Comparison of ENCODE assay signal across 8 cellular contexts in the genomic region with DNA sequence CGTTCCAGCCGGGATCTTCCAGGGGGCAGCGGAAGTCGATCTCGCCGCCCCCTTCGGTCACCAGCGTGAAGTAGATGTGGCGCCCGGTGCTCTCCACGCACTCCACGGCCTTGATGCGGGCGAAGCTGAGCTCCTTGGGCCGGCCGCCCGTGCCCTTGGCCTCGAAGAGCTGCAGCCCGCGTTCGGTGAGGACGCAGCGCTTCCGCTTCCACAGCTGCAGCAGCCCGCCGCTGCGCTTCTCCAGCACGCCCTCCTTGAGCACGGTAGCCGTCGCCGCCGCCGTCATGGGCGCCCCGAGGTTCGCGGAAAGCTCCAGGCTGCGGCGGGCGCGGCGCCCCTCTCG. TPM values are rescaled to one million over a fixed set of nuclear protein-coding genes. Genes with fewer than 3 reads are reported as not detected.
DNase-seq lines count a peak whose midpoint lies in the region; ATAC-seq, FAIRE-seq and TF ChIP-seq lines count a peak whose summit lies in the region.

No MANE protein-coding gene starts in this region.

- ATAC-seq in HCT116 (peak; percentile 44), lower lobe of right lung (peak in 1 of 2 donors; percentile 46)

- no peak for FAIRE-seq in GM19239 (lab: Jason Lieb, UNC)

- no peak for TF ChIP-seq CTCF in HCT116 (IDR thresholded peaks at IDR 0.05 in 2 of 3, conservative IDR thresholded peaks at IDR 0.05 in 1 of 3; ENCODE audit: borderline replicate concordance in 1 of 3, insufficient read depth in 1 of 3, low read depth in 2 of 3, low read length in 2 of 3)
- TF ChIP-seq CTCF in coronary artery (IDR thresholded peaks at IDR 0.05): no peak
- peak; percentile 8 for TF ChIP-seq CTCF in lower lobe of right lung (IDR thresholded peaks at IDR 0.05)
- peak in 1 of 4 experiments; percentile 9 for TF ChIP-seq CTCF in uterus (IDR thresholded peaks at IDR 0.05)

- no peaks in the 10 kb centered on the region for H3K9me3 ChIP-seq in HCT116 (ENCODE audit: control insufficient read depth in 1 of 2, insufficient read depth in 1 of 2, low read depth in 1 of 2, low read length in 2 of 2)
- H3K9me3 ChIP-seq in lower lobe of right lung: no peaks in the 10 kb centered on the region
- no peaks in the 10 kb centered on the region for H3K9me3 ChIP-seq in uterus

- no peak for TF ChIP-seq RAD21 in HCT116 (IDR thresholded peaks at IDR 0.05; ENCODE audit: low read depth)

- intact Hi-C loops in HCT116 (cut with micrococcal nuclease): no loop called here
- intact Hi-C loops in lower lobe of right lung (cut with DNase I): no loop called here
- intact Hi-C loops in uterus (cut with DNase I; ENCODE audit: low total_unique reads): no loop called here

- RAD21 ChIA-PET in HCT116 (lab: Charles Lee; ENCODE audit: low non-redundant PET in 1 of 2, low total read pairs in 2 of 2, uncharacterized antibody in 2 of 2, unreplicated experiment in 2 of 2): interaction anchor here (0.9 to 1.0 kb wide), 2 partner anchors 12 to 43 kb away, joined by 3 to 4 read pairs; no protein-coding TSS in a partner anchor

- H3K27ac ChIP-seq in HCT116 (ENCODE audit: low read depth, low read length) (peak overlapping the region; percentile 97), coronary artery (peak overlapping the region; percentile 97), lower lobe of right lung (peak overlapping the region; percentile 96), uterus (peak overlapping the region; percentile 95 to 99)

- H3K9me2 ChIP-seq in HCT116 (ENCODE audit: insufficient read depth): no peaks in the 10 kb centered on the region

- H3K4me3 ChIP-seq in HCT116 (replicated peaks in 1 of 2; ENCODE audit: low read depth in 1 of 2, low read length in 2 of 2) (peak overlapping the region; percentile 62 to 83), coronary artery (peak overlapping the region; percentile 92), lower lobe of right lung (peak overlapping the region; percentile 87), uterus (peak overlapping the region; percentile 64 to 94)

- H2AFZ ChIP-seq in HCT116 (ENCODE audit: low read depth, low read length, poor library complexity, severe bottlenecking): no peak overlapping the region

- CTCF ChIA-PET in HCT116 (lab: Charles Lee): interaction anchor here (1.1 to 2.3 kb wide), 6 partner anchors 12 to 44 kb away, joined by 3 to 10 read pairs (median 6); no protein-coding TSS in a partner anchor

- H4K20me1 ChIP-seq in HCT116 (ENCODE audit: insufficient read depth): no peaks in the 10 kb centered on the region

- no TSS peak for BruUV-seq in HCT116 (replicated peaks; lab: Mats Ljungman, UMichigan)

- H3K9ac ChIP-seq in HCT116 (ENCODE audit: low read length): peak overlapping the region; percentile 82

- POLR2A ChIA-PET in HCT116 (lab: Charles Lee): interaction anchor here (1.3 to 2.0 kb wide), 3 partner anchors 8 to 14 kb away, joined by 3 to 10 read pairs (median 4); no protein-coding TSS in a partner anchor

- H3K79me2 ChIP-seq in HCT116 (ENCODE audit: insufficient read depth, low read length): peaks cover 27% of the 10 kb centered on the region

- DNase-seq in NCI-H1105 (lab: John Stamatoyannopoulos, UW) (peak; percentile 26), NCI-H1105 treated with DMSO at 0.1 percent for 48 hours (lab: John Stamatoyannopoulos, UW) (no peak), HCT116 (ENCODE audit: low read depth, low spot score) (no peak), NCI-H510A (lab: John Stamatoyannopoulos, UW) (peak; percentile 22), coronary artery (ENCODE audit: low spot score) (no peak), lower lobe of right lung (peak; percentile 66), uterus (no peak), GM19239 (ENCODE audit: insufficient read length, low spot score) (no peak)

- no peak for TF ChIP-seq POLR2A in HCT116 (IDR thresholded peaks at IDR 0.05; ENCODE audit: borderline replicate concordance, extremely low read depth, insufficient read depth, insufficient read length)
- TF ChIP-seq POLR2A in uterus (IDR thresholded peaks at IDR 0.05): no peak

- peak overlapping the region; percentile 77 for H3K4me2 ChIP-seq in HCT116 (ENCODE audit: low read length)

- H3K36me3 ChIP-seq in HCT116 (ENCODE audit: control insufficient read depth in 1 of 2, insufficient read depth in 2 of 2, low read length in 2 of 2): peaks cover 2 to 13% of the 10 kb centered on the region in 2 experiments; a peak in 2 of 4 replicates
- peaks cover 22% of the 10 kb centered on the region for H3K36me3 ChIP-seq in lower lobe of right lung
- H3K36me3 ChIP-seq in uterus: no peaks in the 10 kb centered on the region

- no peaks in the 10 kb centered on the region for H3K27me3 ChIP-seq in HCT116 (ENCODE audit: insufficient read depth, low read length)
- no peaks in the 10 kb centered on the region for H3K27me3 ChIP-seq in lower lobe of right lung (ENCODE audit: low read depth)
- H3K27me3 ChIP-seq in uterus: no peaks in the 10 kb centered on the region

- H3K4me1 ChIP-seq in HCT116 (ENCODE audit: control insufficient read depth in 1 of 2, insufficient read depth in 2 of 2, low read length in 2 of 2) (peaks cover 23 to 53% of the 10 kb centered on the region in 2 experiments), lower lobe of right lung (peaks cover 28% of the 10 kb centered on the region), uterus (peaks cover 0 to 10% of the 10 kb centered on the region in 2 donors)

TF ChIP-seq in HCT116, 20 proteins besides CTCF, POLR2A, EP300 and RAD21:
- no peak for TF ChIP-seq ZNF274 (IDR thresholded peaks at IDR 0.05; ENCODE audit: low read depth, low read length)
- TF ChIP-seq, protein P1, sequence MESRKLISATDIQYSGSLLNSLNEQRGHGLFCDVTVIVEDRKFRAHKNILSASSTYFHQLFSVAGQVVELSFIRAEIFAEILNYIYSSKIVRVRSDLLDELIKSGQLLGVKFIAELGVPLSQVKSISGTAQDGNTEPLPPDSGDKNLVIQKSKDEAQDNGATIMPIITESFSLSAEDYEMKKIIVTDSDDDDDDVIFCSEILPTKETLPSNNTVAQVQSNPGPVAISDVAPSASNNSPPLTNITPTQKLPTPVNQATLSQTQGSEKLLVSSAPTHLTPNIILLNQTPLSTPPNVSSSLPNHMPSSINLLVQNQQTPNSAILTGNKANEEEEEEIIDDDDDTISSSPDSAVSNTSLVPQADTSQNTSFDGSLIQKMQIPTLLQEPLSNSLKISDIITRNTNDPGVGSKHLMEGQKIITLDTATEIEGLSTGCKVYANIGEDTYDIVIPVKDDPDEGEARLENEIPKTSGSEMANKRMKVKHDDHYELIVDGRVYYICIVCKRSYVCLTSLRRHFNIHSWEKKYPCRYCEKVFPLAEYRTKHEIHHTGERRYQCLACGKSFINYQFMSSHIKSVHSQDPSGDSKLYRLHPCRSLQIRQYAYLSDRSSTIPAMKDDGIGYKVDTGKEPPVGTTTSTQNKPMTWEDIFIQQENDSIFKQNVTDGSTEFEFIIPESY (IDR thresholded peaks at IDR 0.05; ENCODE audit: extremely low read depth, insufficient replicate concordance, low read length): no peak

RNA-seq across cellular contexts. Expression of a gene that starts 0.5 kb away (rescaled TPM):
- 22.1 TPM for total RNA-seq in HCT116 (2021; ENCODE audit: unreplicated experiment)
- 26.5 and 33.4 TPM in 2 replicates for polyA plus RNA-seq in HCT116 (2012)
- 97.1 TPM for total RNA-seq in lower lobe of right lung
- 10 to 100 TPM; 14.4 to 80.2 (median 43.7) TPM for total RNA-seq in uterus

RNA-seq across cellular contexts. Expression of a gene that starts 38.5 kb away (rescaled TPM):
- total RNA-seq in HCT116 (2021; ENCODE audit: unreplicated experiment) (51.7 TPM), lower lobe of right lung (185 TPM), uterus (1,000 to 10,000 TPM in 3 of 4 donors, 100 to 1,000 TPM in 1; 913 to 2,516 (median 1,349) TPM)
- polyA plus RNA-seq in HCT116 (2012): 77.6 and 98.9 TPM in 2 replicates

RNA-seq across cellular contexts. Expression of a gene that starts 46.9 kb away (rescaled TPM):
- total RNA-seq in HCT116 (2021; ENCODE audit: unreplicated experiment) (not detected), lower lobe of right lung (0.21 TPM), uterus (1 to 10 TPM in 1 of 4 donors, under 1 TPM in 1, not detected in 2; 0.30 to 3.9 TPM)
- 0.49 and 0.90 TPM in 2 replicates for polyA plus RNA-seq in HCT116 (2012)

Comparison
In these comparisons a context has a peak if more than half of its experiments do, and no peak if none do; other contexts are left out.
1. DNase-seq: peak in NCI-H1105 (single experiment), NCI-H510A (single experiment) and lower lobe of right lung (single experiment); none in NCI-H1105 treated with DMSO at 0.1 percent for 48 hours (single experiment), HCT116 (single experiment), coronary artery (single experiment), uterus (0 of 2) and GM19239 (single experiment).
2. Peak in every context shown above with its lines, with median percentiles within 50 percentile points of each other: H3K27ac ChIP-seq and H3K4me3 ChIP-seq.